21 cellular contexts compared by ENCODE assay signal in the genomic region with DNA sequence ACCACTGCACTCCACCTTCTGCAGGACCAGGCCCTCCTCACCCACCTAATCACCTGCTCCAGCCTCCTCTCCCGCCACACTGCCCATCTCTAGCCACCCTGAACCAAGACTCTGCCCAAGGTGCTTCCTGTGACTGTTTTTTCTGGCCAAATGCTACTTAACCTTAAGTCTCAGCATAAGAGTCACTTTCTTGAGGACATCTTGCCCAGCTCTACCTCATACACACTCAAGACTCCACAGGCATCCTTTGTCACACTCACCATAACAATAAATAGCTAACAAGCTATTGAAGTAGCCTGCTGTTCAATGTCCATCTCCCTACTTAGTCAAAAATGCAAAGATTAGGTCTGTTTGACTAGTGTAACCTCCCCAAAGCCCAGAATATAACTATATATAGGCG.
"Had no signal": no experiment of that assay in that cellular context is flagged by ENCODE, and none has a peak within 500 bp of the region (broad histone marks: within the 10 kb centered on the region; RNA-seq: fewer than 3 reads in every experiment).

No MANE protein-coding gene starts in this region.

- H3K27ac ChIP-seq: RWPE1 had no signal

- DNase-seq: KBM-7, MV-4-11, NCI-H1092, NCI-H1105 treated with DMSO at 0.1 percent for 48 hours, NCI-H1436, NCI-H187, NCI-H2029, NCI-H2081 treated with DMSO at 0.1 percent for 48 hours, NCI-H2171, NCI-H226, NCI-H446, NCI-H510A, NCI-H524 treated with DMSO at 0.1 percent for 48 hours, NCI-H69, NCI-H774, PC-3, SHP77, SK-N-SH, SW 1271 had no signal

- H3K4me2 ChIP-seq: SK-N-SH had no signal

- H3K9me2 ChIP-seq: SK-N-SH had no signal

- ATAC-seq: Panc1, PC-3 had no signal

- H3K9me3 ChIP-seq: SK-N-SH had no signal
